ENCODE assay signal across 8 cellular contexts in the genomic region with DNA sequence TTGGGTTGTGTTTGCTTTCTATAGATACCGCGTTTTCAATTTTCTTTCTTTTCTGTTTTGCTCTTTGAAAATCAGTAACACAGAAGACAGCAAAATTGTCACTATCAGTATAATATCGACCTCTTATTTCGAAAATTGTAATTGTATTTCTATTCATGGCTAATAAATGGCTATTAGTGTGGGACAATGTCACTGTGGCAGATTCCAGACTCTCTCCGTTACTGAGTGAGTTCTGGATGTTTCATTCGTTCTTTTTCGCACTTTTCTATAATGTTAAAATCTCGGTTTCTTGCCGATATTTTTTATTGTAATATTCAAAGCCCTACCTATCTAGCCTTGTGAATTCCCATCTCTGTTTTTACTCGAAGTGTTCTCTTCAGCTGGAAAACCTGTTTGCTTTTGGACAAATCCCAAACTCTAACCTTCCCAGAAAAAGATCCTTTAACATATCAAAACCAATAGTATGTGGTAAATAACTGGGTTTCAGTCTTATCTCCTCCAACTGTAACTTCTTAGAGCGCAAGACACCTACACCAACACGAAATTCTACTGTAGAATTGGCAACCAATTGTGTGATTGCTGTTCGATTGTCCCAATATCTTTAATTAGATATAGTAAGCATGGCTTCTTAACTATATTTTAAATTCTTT. TPM values are rescaled to one million over a fixed set of nuclear protein-coding genes. Genes with fewer than 3 reads are reported as not detected.
A peak's percentile ranks its signal among the peaks of the same experiment; 100 is the strongest.
DNase-seq lines count a peak whose midpoint lies in the region; ATAC-seq and TF ChIP-seq lines count a peak whose summit lies in the region.

No MANE protein-coding gene starts in this region.

- H3K4me1 ChIP-seq in thymus (ENCODE audit: control insufficient read depth, insufficient read depth, low read length), result peaks cover 6% of the 10 kb centered on the region

- H3K27ac Mint-ChIP-seq in activated naive CD8-positive, alpha-beta T cell treated with anti-CD3 and anti-CD28 coated beads for 36 hours, result peak overlapping the region; percentile 97

- no peak for TF ChIP-seq CTCF in kidney epithelial cell (IDR thresholded peaks at IDR 0.05; ENCODE audit: insufficient read depth, low read length, poor library complexity, severe bottlenecking)

- H3K4me1 Mint-ChIP-seq in activated naive CD8-positive, alpha-beta T cell treated with anti-CD3 and anti-CD28 coated beads for 36 hours, result peaks cover 32% of the 10 kb centered on the region

- H3K9me3 ChIP-seq in thymus (ENCODE audit: control insufficient read depth), result no peaks in the 10 kb centered on the region

- H3K27me3 Mint-ChIP-seq in activated naive CD8-positive, alpha-beta T cell treated with anti-CD3 and anti-CD28 coated beads for 36 hours, result peaks cover 11% of the 10 kb centered on the region

- DNase-seq in EH (ENCODE audit: low read depth), result peak; percentile 9
- no peak for DNase-seq in activated naive CD8-positive, alpha-beta T cell treated with anti-CD3 and anti-CD28 coated beads for 36 hours
- DNase-seq in kidney epithelial cell (ENCODE audit: low read depth), result no peak
- no peak for DNase-seq in NCI-H128 (lab: John Stamatoyannopoulos, UW; ENCODE audit: unreplicated experiment)
- DNase-seq in dedifferentiated amniotic fluid mesenchymal stem cell (ENCODE audit: extremely low spot score), result no peak

- no peak overlapping the region for H3K27ac ChIP-seq in thymus (ENCODE audit: low read depth)

- H3K9me3 Mint-ChIP-seq in activated naive CD8-positive, alpha-beta T cell treated with anti-CD3 and anti-CD28 coated beads for 36 hours, result peaks cover 4% of the 10 kb centered on the region

- H3K36me3 ChIP-seq in kidney epithelial cell (ENCODE audit: control insufficient read depth, insufficient read depth, low read length) (no peaks in the 10 kb centered on the region), thymus (ENCODE audit: control insufficient read depth, insufficient read depth) (no peaks in the 10 kb centered on the region)

- H3K36me3 Mint-ChIP-seq in activated naive CD8-positive, alpha-beta T cell treated with anti-CD3 and anti-CD28 coated beads for 36 hours, result peaks cover 7% of the 10 kb centered on the region

- under 1% methylated on average over 13 of the region's 13 CpGs for WGBS in thymus

- H3K27me3 ChIP-seq in kidney epithelial cell (ENCODE audit: control insufficient read depth, insufficient read depth, low read length) (no peaks in the 10 kb centered on the region), thymus (ENCODE audit: control insufficient read depth, insufficient read depth) (no peaks in the 10 kb centered on the region)

- ATAC-seq in HG02938 (IDR thresholded peaks at IDR 0.05; ENCODE audit: unreplicated experiment) (peak; percentile 1), GM19023 (IDR thresholded peaks at IDR 0.05; ENCODE audit: unreplicated experiment) (no peak)

- peak overlapping the region; percentile 88 for H3K4me3 Mint-ChIP-seq in activated naive CD8-positive, alpha-beta T cell treated with anti-CD3 and anti-CD28 coated beads for 36 hours

- peak overlapping the region; percentile 78 for H3K4me3 ChIP-seq in kidney epithelial cell (ENCODE audit: low read depth, low read length)
- peak overlapping the region; percentile 76 for H3K4me3 ChIP-seq in thymus (ENCODE audit: low read length)

RNA-seq across cellular contexts. Expression of gene MPZL1, which starts 6.0 kb away (rescaled TPM):
- total RNA-seq in activated naive CD8-positive, alpha-beta T cell treated with anti-CD3 and anti-CD28 coated beads for 36 hours, result 10 to 100 TPM; 15.9 to 17.3 TPM
- total RNA-seq in kidney epithelial cell, result 78.0 and 85.5 TPM in 2 replicates
- 26.0 TPM for polyA plus RNA-seq in thymus
